ENCODE assay signal across 11 cellular contexts in genomic region chr7:81013036-81013435, GRCh38.
DNase-seq lines count a peak whose midpoint lies in the region; ATAC-seq, FAIRE-seq and TF ChIP-seq lines count a peak whose summit lies in the region.
"Had no signal": no experiment of that assay in that cellular context is flagged by ENCODE, and none has a peak within 500 bp of the region (broad histone marks: within the 10 kb centered on the region; RNA-seq: fewer than 3 reads in every experiment).

No MANE protein-coding gene starts in this region.

- no peaks in the 10 kb centered on the region for H3K36me3 Mint-ChIP-seq in brain
- H3K36me3 Mint-ChIP-seq in activated T-cell treated with anti-CD3 and anti-CD28 coated beads, Interleukin-2, amount 50 U/mL, for 24 hours (ENCODE audit: low read depth) = no peaks in the 10 kb centered on the region

- no peak for ATAC-seq in HG03442 (IDR thresholded peaks at IDR 0.05; ENCODE audit: unreplicated experiment)
- ATAC-seq: activated CD8-positive, alpha-beta T cell treated with anti-CD3 and anti-CD28 coated beads, Interleukin-2, amount 10 ng/mL, durations not matched to agents 7 days and 5 days; body of pancreas had no signal

- TF ChIP-seq CTCF in brain (conservative IDR thresholded peaks at IDR 0.05) = no peak

- H3K4me3 Mint-ChIP-seq in brain = peak overlapping the region in 1 of 5 experiments; percentile 3
- no peak overlapping the region for H3K4me3 Mint-ChIP-seq in activated T-cell treated with anti-CD3 and anti-CD28 coated beads, Interleukin-2, amount 50 U/mL, for 24 hours
- H3K4me3 Mint-ChIP-seq: activated CD8-positive, alpha-beta T cell treated with anti-CD3 and anti-CD28 coated beads, Interleukin-2, amount 10 ng/mL, durations not matched to agents 7 days and 5 days had no signal

- H3K4me1 Mint-ChIP-seq in brain = peaks cover 4% of the 10 kb centered on the region
- no peaks in the 10 kb centered on the region for H3K4me1 Mint-ChIP-seq in activated T-cell treated with anti-CD3 and anti-CD28 coated beads, Interleukin-2, amount 50 U/mL, for 24 hours (ENCODE audit: low read depth)

- H3K27ac Mint-ChIP-seq in brain = peak overlapping the region in 4 of 5 experiments; percentile 2 to 64 (median 36)
- H3K27ac Mint-ChIP-seq in activated T-cell treated with anti-CD3 and anti-CD28 coated beads, Interleukin-2, amount 50 U/mL, for 24 hours = no peak overlapping the region
- H3K27ac Mint-ChIP-seq: activated CD8-positive, alpha-beta T cell treated with anti-CD3 and anti-CD28 coated beads, Interleukin-2, amount 10 ng/mL, durations not matched to agents 7 days and 5 days had no signal

- DNase-seq in AG08395 (ENCODE audit: low spot score) (peak; percentile 58), HTR-8/SVneo (ENCODE audit: insufficient read length, low spot score) (peak; percentile 49), left kidney (ENCODE audit: low read depth, low spot score) (peak; percentile 27), NCI-H2196 (lab: John Stamatoyannopoulos, UW; ENCODE audit: unreplicated experiment) (no peak), pons (ENCODE audit: low spot score) (no peak)
- DNase-seq in activated T-cell treated with anti-CD3 and anti-CD28 coated beads, Interleukin-2, amount 50 U/mL, for 24 hours = no peak
- DNase-seq: activated CD8-positive, alpha-beta T cell treated with anti-CD3 and anti-CD28 coated beads, Interleukin-2, amount 10 ng/mL, durations not matched to agents 7 days and 5 days; body of pancreas; NCI-H2029 had no signal

- H3K27me3 Mint-ChIP-seq in brain = no peaks in the 10 kb centered on the region
- H3K27me3 Mint-ChIP-seq in activated T-cell treated with anti-CD3 and anti-CD28 coated beads, Interleukin-2, amount 50 U/mL, for 24 hours = no peaks in the 10 kb centered on the region

- no peak for FAIRE-seq in HTR-8/SVneo (lab: Jason Lieb, UNC)

- peaks cover 9 to 33% (median 12%) of the 10 kb centered on the region in 5 experiments for H3K9me3 Mint-ChIP-seq in brain
- peaks cover 6% of the 10 kb centered on the region for H3K9me3 Mint-ChIP-seq in activated T-cell treated with anti-CD3 and anti-CD28 coated beads, Interleukin-2, amount 50 U/mL, for 24 hours

Comparison
In these comparisons a context has a peak if more than half of its experiments do, and no peak if none do; other contexts are left out.
1. DNase-seq: peak in AG08395 (single experiment), HTR-8/SVneo (single experiment) and left kidney (single experiment); none in NCI-H2196 (single experiment), activated T-cell treated with anti-CD3 and anti-CD28 coated beads, Interleukin-2, amount 50 U/mL, for 24 hours (single experiment) and pons (single experiment).